27 cellular contexts compared by ENCODE assay signal in genomic region chr20:17142666-17143065, GRCh38.
"Had no signal": no experiment of that assay in that cellular context is flagged by ENCODE, and none has a peak within 500 bp of the region (broad histone marks: within the 10 kb centered on the region; RNA-seq: fewer than 3 reads in every experiment).

No MANE protein-coding gene starts in this region.

- H3K4me3 ChIP-seq: coronary artery, esophagus muscularis mucosa, gastroesophageal sphincter, heart left ventricle, left ventricle myocardium inferior, lower lobe of right lung, ovary, psoas muscle, smooth muscle cell, testis, tibial artery, upper lobe of left lung had no signal

- H3K9me3 ChIP-seq: esophagus muscularis mucosa, lower lobe of right lung, ovary, psoas muscle, testis, tibial artery, upper lobe of left lung had no signal

- H3K4me1 ChIP-seq: esophagus muscularis mucosa, foreskin keratinocyte, gastroesophageal sphincter, heart left ventricle, left ventricle myocardium inferior, lower lobe of right lung, psoas muscle, testis, tibial artery, upper lobe of left lung had no signal

- H3K27me3 ChIP-seq: esophagus muscularis mucosa, foreskin keratinocyte, gastroesophageal sphincter, heart left ventricle, ovary, testis, tibial artery, upper lobe of left lung had no signal

- H3K4me2 ChIP-seq: smooth muscle cell had no signal

- H3K36me3 ChIP-seq: esophagus muscularis mucosa, gastroesophageal sphincter, heart left ventricle, left ventricle myocardium inferior, lower lobe of right lung, ovary, tibial artery, upper lobe of left lung had no signal

- DNase-seq: dermis blood vessel endothelial cell; effector memory CD4-positive, alpha-beta T cell; foreskin keratinocyte; heart left ventricle; hippocampal formation; left cardiac atrium; left ventricle myocardium inferior; lower lobe of right lung; natural killer cell; occipital lobe; ovary; posterior cingulate gyrus; psoas muscle; right cardiac atrium; stimulated activated CD4-positive, alpha-beta T cell treated with anti-CD3 and anti-CD28 coated beads, Interleukin-12 subunit alpha, Interleukin-12 subunit beta, amount 100 ng/mL, for 4 hours; stimulated activated CD4-positive, alpha-beta T cell treated with anti-CD3 and anti-CD28 coated beads, Interleukin-1b, Interleukin-23, amount 100 ng/mL, for 48 hours; stimulated activated CD4-positive, alpha-beta T cell treated with anti-CD3 and anti-CD28 coated beads, Interleukin-4, amount 100 ng/mL, for 1 hour; stimulated activated CD8-positive, alpha-beta memory T cell treated with anti-CD3 and anti-CD28 coated beads, Interleukin-4, amount 100 ng/mL, for 48 hours; stimulated activated naive CD4-positive, alpha-beta T cell; substantia nigra; testis; tibial artery; upper lobe of left lung had no signal

- ATAC-seq: foreskin keratinocyte, gastroesophageal sphincter, heart left ventricle, left cardiac atrium, lower lobe of right lung, natural killer cell, psoas muscle, right cardiac atrium had no signal

- H3K27ac ChIP-seq: coronary artery, esophagus muscularis mucosa, foreskin keratinocyte, gastroesophageal sphincter, heart left ventricle, left ventricle myocardium inferior, lower lobe of right lung, ovary, psoas muscle, testis, tibial artery, upper lobe of left lung had no signal
